Comparison of ENCODE assay signal across 15 cellular contexts in genomic region chr4:2253160-2254084, GRCh38. TPM values are rescaled to one million over a fixed set of nuclear protein-coding genes. Genes with fewer than 3 reads are reported as not detected.
DNase-seq lines count a peak whose midpoint lies in the region; ATAC-seq and TF ChIP-seq lines count a peak whose summit lies in the region.
"Had no signal": no experiment of that assay in that cellular context is flagged by ENCODE, and none has a peak within 500 bp of the region (broad histone marks: within the 10 kb centered on the region; RNA-seq: fewer than 3 reads in every experiment).

No MANE protein-coding gene starts in this region.

- H3K4me1 ChIP-seq in ascending aorta (peaks cover 26 to 45% of the 10 kb centered on the region in 2 donors), Karpas-422 (ENCODE audit: low read length) (no peaks in the 10 kb centered on the region)

- intact Hi-C loops in ascending aorta (cut with DNase I) = no loop called here
- intact Hi-C loops in left colon (cut with DNase I, micrococcal nuclease) = no loop called here

- TF ChIP-seq CTCF in ascending aorta (IDR thresholded peaks at IDR 0.05) = no peak

- ATAC-seq in left colon = no peak
- no peak for ATAC-seq in stimulated activated naive B cell treated with anti-CD40 and anti-IgM and Interleukin-4, amounts not matched to agents 10 μg/mL and 1 μg/mL and 100 μg/mL, for 72 hours (replicated peaks)
- no peak for ATAC-seq in GM19463 (IDR thresholded peaks at IDR 0.05; ENCODE audit: unreplicated experiment)
- no peak for ATAC-seq in GM21576 (IDR thresholded peaks at IDR 0.05; ENCODE audit: unreplicated experiment)
- ATAC-seq: esophagus mucosa; naive thymus-derived CD4-positive, alpha-beta T cell had no signal

- H2AFZ ChIP-seq in Karpas-422 (ENCODE audit: low read length) = no peak overlapping the region

- peak; percentile 6 for DNase-seq in HuH-7.5 (ENCODE audit: low spot score)
- peak; percentile 5 to 57 for DNase-seq in ascending aorta (ENCODE audit: low spot score in 2 of 2)
- DNase-seq in left colon = peak; percentile 2 to 10
- peak; percentile 0 for DNase-seq in stimulated activated naive B cell treated with anti-CD40 and anti-IgM and Interleukin-4, amounts not matched to agents 10 μg/mL and 1 μg/mL and 100 μg/mL, for 72 hours
- no peak for DNase-seq in Karpas-422
- DNase-seq: activated T-cell treated with anti-CD3 and anti-CD28 coated beads, Interleukin-2, amount 50 U/mL, for 24 hours; Calu3; NCI-H2227 treated with DMSO at 0.1 percent for 48 hours; stimulated activated naive CD4-positive, alpha-beta T cell treated with Interleukin-2 at 50 U/mL for 16 hours; T1000 had no signal

- no peaks in the 10 kb centered on the region for H3K9me2 ChIP-seq in Karpas-422 (replicated peaks; ENCODE audit: insufficient read depth, low read length)

- no peaks in the 10 kb centered on the region for H3K27me3 Mint-ChIP-seq in stimulated activated naive B cell treated with anti-CD40 and anti-IgM and Interleukin-4, amounts not matched to agents 10 μg/mL and 1 μg/mL and 100 μg/mL, for 72 hours
- H3K27me3 Mint-ChIP-seq: activated T-cell treated with anti-CD3 and anti-CD28 coated beads, Interleukin-2, amount 50 U/mL, for 24 hours; naive thymus-derived CD4-positive, alpha-beta T cell had no signal

- H3K4me3 ChIP-seq in ascending aorta (no peak overlapping the region), Karpas-422 (ENCODE audit: low read length) (no peak overlapping the region)
- H3K4me3 ChIP-seq: cardiac muscle cell had no signal

- no peak overlapping the region for H3K4me2 ChIP-seq in Karpas-422 (ENCODE audit: low read depth, low read length, poor library complexity, severe bottlenecking)

- H3K36me3 ChIP-seq in ascending aorta = peaks cover 42 to 65% of the 10 kb centered on the region in 2 donors
- H3K36me3 ChIP-seq in Karpas-422 (ENCODE audit: insufficient read depth, low read length) = no peaks in the 10 kb centered on the region

- H3K27me3 ChIP-seq in ascending aorta = no peaks in the 10 kb centered on the region
- no peaks in the 10 kb centered on the region for H3K27me3 ChIP-seq in Karpas-422 (ENCODE audit: low read length)
- H3K27me3 ChIP-seq: cardiac muscle cell had no signal

- no peaks in the 10 kb centered on the region for H3K9me3 Mint-ChIP-seq in stimulated activated naive B cell treated with anti-CD40 and anti-IgM and Interleukin-4, amounts not matched to agents 10 μg/mL and 1 μg/mL and 100 μg/mL, for 72 hours
- H3K9me3 Mint-ChIP-seq: activated T-cell treated with anti-CD3 and anti-CD28 coated beads, Interleukin-2, amount 50 U/mL, for 24 hours; naive thymus-derived CD4-positive, alpha-beta T cell had no signal

- peaks cover 9 to 24% of the 10 kb centered on the region in 2 donors for H3K4me1 Mint-ChIP-seq in stimulated activated naive B cell treated with anti-CD40 and anti-IgM and Interleukin-4, amounts not matched to agents 10 μg/mL and 1 μg/mL and 100 μg/mL, for 72 hours

- H3K36me3 Mint-ChIP-seq in stimulated activated naive B cell treated with anti-CD40 and anti-IgM and Interleukin-4, amounts not matched to agents 10 μg/mL and 1 μg/mL and 100 μg/mL, for 72 hours = peaks cover 9 to 10% of the 10 kb centered on the region in 2 donors

- H4K20me1 ChIP-seq in Karpas-422 (ENCODE audit: insufficient read depth, low read depth, low read length) = no peaks in the 10 kb centered on the region

- H3K27ac ChIP-seq in ascending aorta (peak overlapping the region in 1 of 2 donors; percentile 4), Karpas-422 (ENCODE audit: low read length) (no peak overlapping the region)
- H3K27ac ChIP-seq: cardiac muscle cell had no signal

- no peak overlapping the region for H3K4me3 Mint-ChIP-seq in stimulated activated naive B cell treated with anti-CD40 and anti-IgM and Interleukin-4, amounts not matched to agents 10 μg/mL and 1 μg/mL and 100 μg/mL, for 72 hours
- H3K4me3 Mint-ChIP-seq: activated T-cell treated with anti-CD3 and anti-CD28 coated beads, Interleukin-2, amount 50 U/mL, for 24 hours; naive thymus-derived CD4-positive, alpha-beta T cell had no signal

- no peaks in the 10 kb centered on the region for H3K9me3 ChIP-seq in ascending aorta
- H3K9me3 ChIP-seq in Karpas-422 (ENCODE audit: low read length) = no peaks in the 10 kb centered on the region

- H3K79me2 ChIP-seq in Karpas-422 (ENCODE audit: low read length) = peaks cover 7% of the 10 kb centered on the region; the same call in 1 of the 2 replicates

- H3K27ac Mint-ChIP-seq in stimulated activated naive B cell treated with anti-CD40 and anti-IgM and Interleukin-4, amounts not matched to agents 10 μg/mL and 1 μg/mL and 100 μg/mL, for 72 hours = peak overlapping the region; percentile 20
- H3K27ac Mint-ChIP-seq: activated T-cell treated with anti-CD3 and anti-CD28 coated beads, Interleukin-2, amount 50 U/mL, for 24 hours had no signal

- H3K9ac ChIP-seq in Karpas-422 (ENCODE audit: low read length) = no peak overlapping the region

RNA-seq across cellular contexts. Expression of gene MXD4, which starts 8.5 kb away (rescaled TPM):
- total RNA-seq in ascending aorta (83.2 TPM), left colon (10 to 100 TPM; 33.1 to 49.8 TPM)
- total RNA-seq in Karpas-422 (2014; rRNA removed; shearing (Covaris generic); ENCODE audit: low replicate concordance) = 33.2 and 73.9 TPM in 2 replicates

RNA-seq across cellular contexts. Expression of gene HAUS3, which starts 11.5 kb away (rescaled TPM):
- total RNA-seq in ascending aorta (9.0 TPM), left colon (1 to 10 TPM; 7.7 to 9.7 TPM)
- 13.7 and 14.6 TPM in 2 replicates for total RNA-seq in Karpas-422 (2014; rRNA removed; shearing (Covaris generic); ENCODE audit: low replicate concordance)

RNA-seq across cellular contexts. Expression of gene POLN, which starts 11.5 kb away (rescaled TPM):
- total RNA-seq in ascending aorta = 0.21 TPM
- total RNA-seq in left colon = 1 to 10 TPM; 1.3 to 3.1 TPM
- 2.7 and 4.3 TPM in 2 replicates for total RNA-seq in Karpas-422 (2014; rRNA removed; shearing (Covaris generic); ENCODE audit: low replicate concordance)
